ENCODE assay signal across 33 cellular contexts in the genomic region with DNA sequence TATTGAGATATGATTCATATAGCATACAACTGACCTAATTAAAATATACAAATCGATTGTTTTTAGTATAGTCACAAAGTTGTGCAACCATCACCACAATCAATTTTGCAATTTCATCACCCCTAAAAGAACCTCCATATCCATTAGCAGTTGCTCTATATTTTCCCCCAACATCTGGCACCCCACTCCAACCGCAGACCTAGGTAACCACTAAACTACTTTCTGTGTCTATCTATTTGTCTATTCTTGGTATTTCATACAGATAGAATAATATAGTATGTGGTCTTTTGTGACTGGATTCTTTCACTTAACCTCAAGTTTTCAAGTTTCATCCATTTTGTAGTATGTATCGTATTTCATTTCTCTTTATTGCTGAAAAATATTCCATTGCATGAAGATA.
"Had no signal": no experiment of that assay in that cellular context is flagged by ENCODE, and none has a peak within 500 bp of the region (broad histone marks: within the 10 kb centered on the region; RNA-seq: fewer than 3 reads in every experiment).

No MANE protein-coding gene starts in this region.

- H3K4me3 ChIP-seq: adrenal gland, ascending aorta, body of pancreas, breast epithelium, cardiac muscle cell had no signal

- H3K27me3 ChIP-seq: ascending aorta, body of pancreas, breast epithelium, cardiac muscle cell had no signal

- H3K4me1 ChIP-seq: adrenal gland, ascending aorta, body of pancreas, breast epithelium had no signal

- ATAC-seq: activated naive CD4-positive, alpha-beta T cell treated with anti-CD3 and anti-CD28 coated beads, Interleukin-2, amount 50 U/mL, for 72 hours; activated naive CD8-positive, alpha-beta T cell treated with anti-CD3 and anti-CD28 coated beads, Interleukin-2, amount 50 U/mL, for 24 hours; activated T-cell treated with anti-CD3 and anti-CD28 coated beads, Interleukin-2, amount 50 U/mL, for 4 hours; activated T-cell treated with anti-CD3 and anti-CD28 coated beads, Interleukin-2, amount 50 U/mL, for 72 hours; activated T-helper 17 cell treated with anti-CD3 and anti-CD28 coated beads, Interleukin-2, amount 50 U/mL, for 72 hours; body of pancreas had no signal

- H3K9me3 ChIP-seq: adrenal gland, ascending aorta, body of pancreas, breast epithelium had no signal

- DNase-seq: activated effector memory CD4-positive, alpha-beta T cell treated with anti-CD3 and anti-CD28 coated beads, Interleukin-2, amount 50 U/mL, for 16 hours; activated effector memory CD4-positive, alpha-beta T cell treated with Interleukin-2 at 50 U/mL for 16 hours; activated gamma-delta T cell; activated gamma-delta T cell treated with Interleukin-2 at 50 U/mL for 16 hours; activated naive CD4-positive, alpha-beta T cell; activated naive CD4-positive, alpha-beta T cell treated with anti-CD3 and anti-CD28 coated beads for 36 hours; activated naive CD4-positive, alpha-beta T cell treated with anti-CD3 and anti-CD28 coated beads, Interleukin-2, amount 10 ng/mL, durations not matched to agents 7 days and 5 days; activated naive CD4-positive, alpha-beta T cell treated with anti-CD3 and anti-CD28 coated beads, Interleukin-2, amount 50 U/mL, for 16 hours; activated naive CD4-positive, alpha-beta T cell treated with Interleukin-2 at 50 U/mL for 16 hours; activated naive CD8-positive, alpha-beta T cell treated with anti-CD3 and anti-CD28 coated beads for 36 hours; activated naive CD8-positive, alpha-beta T cell treated with anti-CD3 and anti-CD28 coated beads, Interleukin-2, amount 10 ng/mL, durations not matched to agents 7 days and 5 days; activated naive CD8-positive, alpha-beta T cell treated with anti-CD3 and anti-CD28 coated beads, Interleukin-2, amount 50 U/mL, for 24 hours; activated T-cell treated with anti-CD3 and anti-CD28 coated beads, Interleukin-2, amount 50 U/mL, for 24 hours; activated T-cell treated with anti-CD3 and anti-CD28 coated beads, Interleukin-2, amount 50 U/mL, for 4 hours; activated T-cell treated with anti-CD3 and anti-CD28 coated beads, Interleukin-2, amount 50 U/mL, for 48 hours; activated T-cell treated with anti-CD3 and anti-CD28 coated beads, Interleukin-2, amount 50 U/mL, for 72 hours; adrenal gland; amniotic stem cell; amygdala; anterior cingulate cortex; aorta; body of pancreas; brain microvascular endothelial cell; caudate nucleus; central memory CD4-positive, alpha-beta T cell; cerebellar nuclear complex had no signal

- H3K36me3 ChIP-seq: adrenal gland, ascending aorta, brain microvascular endothelial cell, breast epithelium, cardiac muscle cell had no signal

- FAIRE-seq: astrocyte, bronchial epithelial cell had no signal

- H3K27ac ChIP-seq: adrenal gland, ascending aorta, body of pancreas, brain microvascular endothelial cell, breast epithelium, cardiac muscle cell had no signal
